15 cellular contexts compared by ENCODE assay signal in genomic region chr4:118842055-118842454, GRCh38. TPM values are rescaled to one million over a fixed set of nuclear protein-coding genes. Genes with fewer than 3 reads are reported as not detected.
A peak's percentile ranks its signal among the peaks of the same experiment; 100 is the strongest.
DNase-seq lines count a peak whose midpoint lies in the region; ATAC-seq and TF ChIP-seq lines count a peak whose summit lies in the region.
"Had no signal": no experiment of that assay in that cellular context is flagged by ENCODE, and none has a peak within 500 bp of the region (broad histone marks: within the 10 kb centered on the region; RNA-seq: fewer than 3 reads in every experiment).

No MANE protein-coding gene starts in this region.

- H3K9me3 ChIP-seq in adipocyte (ENCODE audit: control insufficient read depth, low read length): no peaks in the 10 kb centered on the region
- H3K9me3 ChIP-seq: lower lobe of right lung, suprapubic skin had no signal

- ATAC-seq in foreskin keratinocyte: peak; percentile 69
- ATAC-seq: lower lobe of right lung had no signal

- no peaks in the 10 kb centered on the region for H3K36me3 ChIP-seq in adipocyte (ENCODE audit: control insufficient read depth, insufficient read depth, low read length, severe bottlenecking)
- H3K36me3 ChIP-seq: lower lobe of right lung, suprapubic skin had no signal

- H3K27ac ChIP-seq in foreskin keratinocyte: no peak overlapping the region
- H3K27ac ChIP-seq: lower lobe of right lung, suprapubic skin had no signal

- H3K4me1 ChIP-seq in adipocyte (ENCODE audit: control insufficient read depth, insufficient read depth, low read length) (no peaks in the 10 kb centered on the region), foreskin keratinocyte (no peaks in the 10 kb centered on the region)
- H3K4me1 ChIP-seq: lower lobe of right lung, suprapubic skin had no signal

- TF ChIP-seq CTCF in foreskin keratinocyte (conservative IDR thresholded peaks at IDR 0.05): no peak

- DNase-seq in Daoy (ENCODE audit: low read depth) (peak; percentile 53), HS-5 (ENCODE audit: low read depth) (peak; percentile 77), adipocyte (ENCODE audit: low read depth) (peak; percentile 23), foreskin keratinocyte (peak in 1 of 2 donors; percentile 26), NCI-H2029 (lab: John Stamatoyannopoulos, UW) (no peak), AG08396 (ENCODE audit: low spot score) (no peak), NCI-H2081 treated with DMSO at 0.1 percent for 48 hours (lab: John Stamatoyannopoulos, UW) (no peak)
- no peak for DNase-seq in stimulated activated CD4-positive, alpha-beta T cell treated with anti-CD3 and anti-CD28 coated beads, Interleukin-2, amount 100 ng/mL, for 48 hours
- DNase-seq: activated CD4-positive, alpha-beta T cell treated with anti-CD3 and anti-CD28 coated beads, Interleukin-2, amount 50 U/mL, for 4 hours; lower lobe of right lung; NCI-H1436; RPMI8226; SW 1271 had no signal

- H3K27me3 ChIP-seq in adipocyte (replicated peaks; ENCODE audit: control insufficient read depth, insufficient read depth, low read length): no peaks in the 10 kb centered on the region
- no peaks in the 10 kb centered on the region for H3K27me3 ChIP-seq in foreskin keratinocyte
- H3K27me3 ChIP-seq: suprapubic skin had no signal

- H3K4me3 ChIP-seq in adipocyte (ENCODE audit: low read length): no peak overlapping the region
- H3K4me3 ChIP-seq: lower lobe of right lung, suprapubic skin had no signal

- no peak overlapping the region for H3K9ac ChIP-seq in adipocyte (ENCODE audit: low read length)

RNA-seq across cellular contexts. Expression of gene SEC24D, which starts 6.1 kb away (rescaled TPM):
- total RNA-seq in Daoy (2014; rRNA removed; shearing (Covaris generic)): 18.2 and 27.1 TPM in 2 replicates
- total RNA-seq in foreskin keratinocyte: 39.9 and 54.8 TPM in 2 replicates
- 17.9 and 20.0 TPM in 2 replicates for polyA plus RNA-seq in foreskin keratinocyte

RNA-seq across cellular contexts. Expression of gene SYNPO2, which starts 46.6 kb away (rescaled TPM):
- total RNA-seq in Daoy (2014; rRNA removed; shearing (Covaris generic)): 0.11 and 0.86 TPM in 2 replicates
- 0.41 and 0.46 TPM in 2 replicates for total RNA-seq in foreskin keratinocyte
- polyA plus RNA-seq in foreskin keratinocyte: 0.06 and 0.11 TPM in 2 replicates
- total RNA-seq: HT-29 had no signal

Comparison
In these comparisons a context has a peak if more than half of its experiments do, and no peak if none do; other contexts are left out.
1. DNase-seq: peak in Daoy (single experiment), HS-5 (single experiment) and adipocyte (single experiment); none in stimulated activated CD4-positive, alpha-beta T cell treated with anti-CD3 and anti-CD28 coated beads, Interleukin-2, amount 100 ng/mL, for 48 hours (0 of 2), NCI-H2029 (single experiment), AG08396 (single experiment) and NCI-H2081 treated with DMSO at 0.1 percent for 48 hours (single experiment).